ENCODE assay signal across 14 cellular contexts in the genomic region with DNA sequence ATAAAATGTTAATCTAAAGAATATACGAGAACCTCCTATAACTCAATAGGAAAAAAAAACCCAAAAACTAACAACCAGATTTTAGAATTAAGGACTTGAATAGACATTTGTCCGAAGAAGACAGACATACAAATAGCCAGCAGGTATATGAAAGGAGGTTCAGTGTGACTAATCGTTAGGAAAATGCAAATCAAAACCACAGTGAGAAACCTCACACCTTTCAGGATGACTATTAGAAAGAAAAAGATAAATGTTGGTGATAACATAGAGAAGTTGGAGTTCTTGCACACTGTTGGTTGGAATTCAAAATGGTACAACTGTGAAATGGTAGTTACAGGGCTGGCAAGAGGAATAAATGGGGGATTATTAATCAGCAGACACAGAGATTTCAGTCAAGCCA.
"Had no signal": no experiment of that assay in that cellular context is flagged by ENCODE, and none has a peak within 500 bp of the region (broad histone marks: within the 10 kb centered on the region; RNA-seq: fewer than 3 reads in every experiment).

No MANE protein-coding gene starts in this region.

- ATAC-seq: left ventricle myocardium superior had no signal

- H3K4me3 ChIP-seq: sigmoid colon, thoracic aorta had no signal

- FAIRE-seq: kidney, urothelium cell line had no signal

- H3K36me3 ChIP-seq: brain microvascular endothelial cell, sigmoid colon, thoracic aorta had no signal

- DNase-seq: activated CD4-positive, alpha-beta T cell treated with anti-CD3 and anti-CD28 coated beads, Interleukin-2, amount 10 ng/mL, durations not matched to agents 7 days and 5 days; activated CD4-positive, CD25-positive, alpha-beta regulatory T cell; activated effector memory CD4-positive, alpha-beta T cell treated with anti-CD3 and anti-CD28 coated beads, Interleukin-2, amount 50 U/mL, for 16 hours; activated naive CD8-positive, alpha-beta T cell treated with anti-CD3 and anti-CD28 coated beads for 36 hours; activated T-cell treated with anti-CD3 and anti-CD28 coated beads, Interleukin-2, amount 50 U/mL, for 1 hour; brain microvascular endothelial cell; cerebellar nuclear complex; kidney; left ventricle myocardium superior; sigmoid colon; stimulated activated CD4-positive, alpha-beta T cell treated with anti-CD3 and anti-CD28 coated beads, Interleukin-12 subunit alpha, Interleukin-12 subunit beta, amount 100 ng/mL, for 4 hours; stimulated activated CD4-positive, alpha-beta T cell treated with anti-CD3 and anti-CD28 coated beads, Interleukin-2, amount 100 ng/mL, for 48 hours had no signal

- H3K9me3 ChIP-seq: sigmoid colon, thoracic aorta had no signal

- H3K27me3 ChIP-seq: brain microvascular endothelial cell had no signal

- H3K27ac ChIP-seq: brain microvascular endothelial cell, sigmoid colon, thoracic aorta had no signal

- H3K4me1 ChIP-seq: sigmoid colon had no signal
